8 cellular contexts compared by ENCODE assay signal in genomic region chr2:73690372-73691088, GRCh38. TPM values are rescaled to one million over a fixed set of nuclear protein-coding genes. Genes with fewer than 3 reads are reported as not detected.
A peak's percentile ranks its signal among the peaks of the same experiment; 100 is the strongest.
DNase-seq lines count a peak whose midpoint lies in the region; ATAC-seq and TF ChIP-seq lines count a peak whose summit lies in the region.
"Not testable (repeated sequence)": the region's sequence is repeated elsewhere in the genome, so short reads cannot be mapped to it uniquely, and the experiment has no call there.

No MANE protein-coding gene starts in this region.

- H3K27ac Mint-ChIP-seq in activated T-helper 2 cell treated with anti-CD3 and anti-CD28 coated beads, Interferon-gamma antibody, Interleukin-2, Interleukin-4, amounts not matched to agents 10 μg/mL and 5 μg/mL and 100 μg/mL, durations not matched to agents 14 hours and 24 hours and 36 hours = not testable (repeated sequence)

- not testable (repeated sequence) for H3K27ac ChIP-seq in testis

- ATAC-seq in GM21825 (IDR thresholded peaks at IDR 0.05; ENCODE audit: unreplicated experiment) = peak; percentile 91
- ATAC-seq in mucosa of descending colon = peak; percentile 75

- not testable (repeated sequence) for TF ChIP-seq POLR2A in testis (IDR thresholded peaks at IDR 0.05)

- not testable (repeated sequence) for H3K9me3 ChIP-seq in mucosa of descending colon, testis

- H3K4me1 ChIP-seq in mucosa of descending colon (ENCODE audit: low read depth); testis: not testable (repeated sequence)

- 74 to 78% methylated on average over 4 of the region's 4 CpGs for WGBS in testis, 2 donors

- H3K36me3 Mint-ChIP-seq in activated T-helper 2 cell treated with anti-CD3 and anti-CD28 coated beads, Interferon-gamma antibody, Interleukin-2, Interleukin-4, amounts not matched to agents 10 μg/mL and 5 μg/mL and 100 μg/mL, durations not matched to agents 14 hours and 24 hours and 36 hours (ENCODE audit: low read depth) = not testable (repeated sequence)

- H3K36me3 ChIP-seq in mucosa of descending colon (ENCODE audit: low read depth); testis (ENCODE audit: low read depth, missing control alignments): not testable (repeated sequence)

- DNase-seq in ELF-1 (ENCODE audit: low read depth, low spot score) (peak; percentile 63), RPMI8226 (peak; percentile 8), fibroblast of mammary gland (ENCODE audit: low read depth) (peak; percentile 12), mucosa of descending colon (peak in 1 of 3 donors; percentile 52), testis (peak; percentile 54)
- DNase-seq in LNCaP clone FGC (ENCODE audit: low read depth) = not testable (repeated sequence)
- peak; percentile 14 for DNase-seq in activated T-helper 2 cell treated with anti-CD3 and anti-CD28 coated beads, Interferon-gamma antibody, Interleukin-2, Interleukin-4, amounts not matched to agents 10 μg/mL and 5 μg/mL and 100 μg/mL, durations not matched to agents 14 hours and 24 hours and 36 hours (ENCODE audit: low spot score)

- not testable (repeated sequence) for H3K4me1 Mint-ChIP-seq in activated T-helper 2 cell treated with anti-CD3 and anti-CD28 coated beads, Interferon-gamma antibody, Interleukin-2, Interleukin-4, amounts not matched to agents 10 μg/mL and 5 μg/mL and 100 μg/mL, durations not matched to agents 14 hours and 24 hours and 36 hours (ENCODE audit: low read depth)

- intact Hi-C loops in activated T-helper 2 cell treated with anti-CD3 and anti-CD28 coated beads, Interferon-gamma antibody, Interleukin-2, Interleukin-4, amounts not matched to agents 10 μg/mL and 5 μg/mL and 100 μg/mL, durations not matched to agents 14 hours and 24 hours and 36 hours (cut with micrococcal nuclease); mucosa of descending colon (cut with DNase I, micrococcal nuclease); testis (cut with DNase I; ENCODE audit: low total_unique reads): not testable (repeated sequence)

- peak; percentile 30; the same call in 1 of the 2 replicates for TF ChIP-seq CTCF in LNCaP clone FGC (IDR thresholded peaks at IDR 0.05; ENCODE audit: control insufficient read depth, extremely low read depth, insufficient read depth)
- peak; percentile 58 for TF ChIP-seq CTCF in fibroblast of mammary gland (conservative IDR thresholded peaks at IDR 0.05; ENCODE audit: control insufficient read depth, insufficient read depth, low read depth, low read length)
- TF ChIP-seq CTCF in mucosa of descending colon (IDR thresholded peaks at IDR 0.05) = not testable (repeated sequence)
- peak in 1 of 3 experiments; percentile 42 for TF ChIP-seq CTCF in testis (IDR thresholded peaks at IDR 0.05)

- not testable (repeated sequence) for H3K4me3 Mint-ChIP-seq in activated T-helper 2 cell treated with anti-CD3 and anti-CD28 coated beads, Interferon-gamma antibody, Interleukin-2, Interleukin-4, amounts not matched to agents 10 μg/mL and 5 μg/mL and 100 μg/mL, durations not matched to agents 14 hours and 24 hours and 36 hours (ENCODE audit: low read depth)

- not testable (repeated sequence) for H3K4me3 ChIP-seq in LNCaP clone FGC (ENCODE audit: low read depth, low read length); fibroblast of mammary gland (ENCODE audit: control insufficient read depth, low read depth, low read length); mucosa of descending colon; testis

- H3K9me3 Mint-ChIP-seq in activated T-helper 2 cell treated with anti-CD3 and anti-CD28 coated beads, Interferon-gamma antibody, Interleukin-2, Interleukin-4, amounts not matched to agents 10 μg/mL and 5 μg/mL and 100 μg/mL, durations not matched to agents 14 hours and 24 hours and 36 hours = not testable (repeated sequence)

- H3K27me3 Mint-ChIP-seq in activated T-helper 2 cell treated with anti-CD3 and anti-CD28 coated beads, Interferon-gamma antibody, Interleukin-2, Interleukin-4, amounts not matched to agents 10 μg/mL and 5 μg/mL and 100 μg/mL, durations not matched to agents 14 hours and 24 hours and 36 hours (ENCODE audit: low read depth) = not testable (repeated sequence)

- not testable (repeated sequence) for H3K27me3 ChIP-seq in testis

RNA-seq across cellular contexts. Expression of gene TPRKB, which starts 46.6 kb away (rescaled TPM):
- 31.9 and 36.0 TPM in 2 replicates for total RNA-seq in activated T-helper 2 cell treated with anti-CD3 and anti-CD28 coated beads, Interferon-gamma antibody, Interleukin-2, Interleukin-4, amounts not matched to agents 10 μg/mL and 5 μg/mL and 100 μg/mL, durations not matched to agents 14 hours and 24 hours and 36 hours
- total RNA-seq in mucosa of descending colon (10 to 100 TPM; 22.3 to 33.5 (median 23.9) TPM), testis (10 to 100 TPM; 29.0 to 34.5 TPM)
- 72.2 TPM for polyA plus RNA-seq in testis (ENCODE audit: insufficient read depth, low read depth, low replicate concordance)

RNA-seq across cellular contexts. Expression of gene NAT8, which starts 48.3 kb away (rescaled TPM):
- total RNA-seq in activated T-helper 2 cell treated with anti-CD3 and anti-CD28 coated beads, Interferon-gamma antibody, Interleukin-2, Interleukin-4, amounts not matched to agents 10 μg/mL and 5 μg/mL and 100 μg/mL, durations not matched to agents 14 hours and 24 hours and 36 hours = not detected in 2 replicates
- total RNA-seq in mucosa of descending colon = under 1 TPM in 1 of 3 donors, not detected in 2; 0.52 TPM
- total RNA-seq in testis = not detected
- 6.0 TPM for polyA plus RNA-seq in testis (ENCODE audit: insufficient read depth, low read depth, low replicate concordance)
